In genomic region chr1:115620950-115621349, GRCh38 we compare ENCODE assay signal across 11 cellular contexts.
"Had no signal": no experiment of that assay in that cellular context is flagged by ENCODE, and none has a peak within 500 bp of the region (broad histone marks: within the 10 kb centered on the region; RNA-seq: fewer than 3 reads in every experiment).

No MANE protein-coding gene starts in this region.

- H3K4me3 ChIP-seq: GM23248, GM23338, HAP-1 had no signal

- FAIRE-seq: H1, H54 had no signal

- H3K27ac ChIP-seq: GM23248 had no signal

- H3K9ac ChIP-seq: GM23248 had no signal

- H3K4me2 ChIP-seq: GM23338 had no signal

- H2AFZ ChIP-seq: GM23248, GM23338 had no signal

- DNase-seq: GM23248, GOT3, H7, H9, HCEC 1CT, HFFc6 had no signal

- H3K27ac Mint-ChIP-seq: GM23338, H9, HFFc6 had no signal

- ATAC-seq: GM23338, HCT116 had no signal

- H3K4me3 Mint-ChIP-seq: GM23338, H9, HFFc6 had no signal

- H3K4me1 ChIP-seq: HAP-1 had no signal

- H3K9me3 ChIP-seq: HAP-1 had no signal

- H3K36me3 ChIP-seq: HAP-1 had no signal
